In the genomic region with DNA sequence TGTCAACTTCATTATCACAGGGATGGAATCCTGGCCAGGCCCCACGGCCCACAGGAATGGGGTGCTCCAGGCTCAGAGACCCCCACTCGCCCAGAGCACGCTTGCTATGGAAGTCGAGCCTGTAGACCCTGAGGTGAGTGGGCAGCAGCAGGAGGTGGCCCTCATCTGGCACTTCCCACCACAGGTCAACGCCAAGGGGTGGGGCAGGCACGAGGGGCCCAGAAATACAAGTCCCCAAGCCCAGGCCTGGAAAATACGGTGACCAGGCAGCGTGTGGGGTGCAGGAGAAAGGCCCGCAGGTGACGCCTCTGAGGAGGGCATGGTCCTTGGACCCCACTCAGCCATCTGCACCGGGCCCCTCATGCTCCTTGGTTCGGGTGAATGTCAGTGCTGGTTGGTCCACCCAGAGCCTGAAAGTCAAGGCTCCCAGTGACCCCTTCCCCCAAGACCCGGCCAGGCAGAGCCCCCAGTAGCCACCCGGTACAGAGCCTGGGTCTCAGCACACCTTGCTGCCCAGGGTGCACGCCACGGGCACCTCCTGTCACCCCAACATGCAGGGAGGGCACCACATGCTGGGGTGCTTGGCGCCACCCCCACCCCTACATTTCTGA, we compare ENCODE assay signal across 25 cellular contexts. TPM values are rescaled to one million over a fixed set of nuclear protein-coding genes. Genes with fewer than 3 reads are reported as not detected.
DNase-seq lines count a peak whose midpoint lies in the region; ATAC-seq and TF ChIP-seq lines count a peak whose summit lies in the region.
"Had no signal": no experiment of that assay in that cellular context is flagged by ENCODE, and none has a peak within 500 bp of the region (broad histone marks: within the 10 kb centered on the region; RNA-seq: fewer than 3 reads in every experiment).

No MANE protein-coding gene starts in this region.

- no peaks in the 10 kb centered on the region for H3K9me3 Mint-ChIP-seq in stimulated activated effector memory CD8-positive, alpha-beta T cell treated with anti-CD3 and anti-CD28 coated beads, Interleukin-12 subunit alpha, Interleukin-12 subunit beta, amount 100 ng/mL, for 72 hours
- no peaks in the 10 kb centered on the region for H3K9me3 Mint-ChIP-seq in activated CD8-positive, alpha-beta T cell treated with anti-CD3 and anti-CD28 coated beads, Interleukin-2, amount 10 ng/mL, durations not matched to agents 7 days and 5 days (ENCODE audit: insufficient read depth)
- H3K9me3 Mint-ChIP-seq: activated CD8-positive, alpha-beta T cell treated with anti-CD3 and anti-CD28 coated beads for 36 hours; activated naive CD8-positive, alpha-beta T cell treated with anti-CD3 and anti-CD28 coated beads for 36 hours; activated T-helper 2 cell treated with anti-CD3 and anti-CD28 coated beads, Interferon-gamma antibody, Interleukin-2, Interleukin-4, amounts not matched to agents 10 μg/mL and 5 μg/mL and 100 μg/mL, durations not matched to agents 14 hours and 24 hours and 36 hours; CD4-positive, CD25-positive, alpha-beta regulatory T cell; neural crest cell; stimulated activated naive CD8-positive, alpha-beta T cell treated with anti-CD3 and anti-CD28 coated beads, Interleukin-15, amount 100 ng/mL, for 72 hours had no signal

- TF ChIP-seq CTCF in heart right ventricle (IDR thresholded peaks at IDR 0.05) (no peak), mucosa of descending colon (IDR thresholded peaks at IDR 0.05) (no peak)

- H3K4me3 Mint-ChIP-seq in stimulated activated effector memory CD8-positive, alpha-beta T cell treated with anti-CD3 and anti-CD28 coated beads, Interleukin-12 subunit alpha, Interleukin-12 subunit beta, amount 100 ng/mL, for 72 hours: no peak overlapping the region
- H3K4me3 Mint-ChIP-seq in activated CD8-positive, alpha-beta T cell treated with anti-CD3 and anti-CD28 coated beads, Interleukin-2, amount 10 ng/mL, durations not matched to agents 7 days and 5 days: no peak overlapping the region
- H3K4me3 Mint-ChIP-seq: activated CD8-positive, alpha-beta T cell treated with anti-CD3 and anti-CD28 coated beads for 36 hours; activated naive CD8-positive, alpha-beta T cell treated with anti-CD3 and anti-CD28 coated beads for 36 hours; neural crest cell; stimulated activated naive CD8-positive, alpha-beta T cell treated with anti-CD3 and anti-CD28 coated beads, Interleukin-15, amount 100 ng/mL, for 72 hours had no signal

- H3K9me3 ChIP-seq in heart right ventricle: no peaks in the 10 kb centered on the region
- H3K9me3 ChIP-seq in mucosa of descending colon: no peaks in the 10 kb centered on the region
- no peaks in the 10 kb centered on the region for H3K9me3 ChIP-seq in aorta (ENCODE audit: control insufficient read depth, low read length)

- H3K27ac Mint-ChIP-seq in stimulated activated effector memory CD8-positive, alpha-beta T cell treated with anti-CD3 and anti-CD28 coated beads, Interleukin-12 subunit alpha, Interleukin-12 subunit beta, amount 100 ng/mL, for 72 hours: peak overlapping the region; percentile 81
- H3K27ac Mint-ChIP-seq in activated CD8-positive, alpha-beta T cell treated with anti-CD3 and anti-CD28 coated beads, Interleukin-2, amount 10 ng/mL, durations not matched to agents 7 days and 5 days: no peak overlapping the region
- H3K27ac Mint-ChIP-seq: activated CD8-positive, alpha-beta T cell treated with anti-CD3 and anti-CD28 coated beads for 36 hours; activated naive CD8-positive, alpha-beta T cell treated with anti-CD3 and anti-CD28 coated beads for 36 hours; activated T-helper 2 cell treated with anti-CD3 and anti-CD28 coated beads, Interferon-gamma antibody, Interleukin-2, Interleukin-4, amounts not matched to agents 10 μg/mL and 5 μg/mL and 100 μg/mL, durations not matched to agents 14 hours and 24 hours and 36 hours had no signal

- peaks cover 0 to 26% (median 12%) of the 10 kb centered on the region in 9 donors for H3K36me3 ChIP-seq in heart right ventricle
- H3K36me3 ChIP-seq in mucosa of descending colon (ENCODE audit: low read depth): no peaks in the 10 kb centered on the region
- peaks cover 0 to 2% of the 10 kb centered on the region in 2 donors for H3K36me3 ChIP-seq in aorta (ENCODE audit: control insufficient read depth in 1 of 2, insufficient read depth in 2 of 2, low read length in 1 of 2)

- H3K4me3 ChIP-seq in heart right ventricle (peak overlapping the region in 1 of 10 donors; percentile 36), mucosa of descending colon (no peak overlapping the region), aorta (ENCODE audit: low read length in 2 of 2) (no peak overlapping the region)
- H3K4me3 ChIP-seq: GM12878, SK-N-MC had no signal

- CTCF ChIA-PET in activated CD8-positive, alpha-beta T cell treated with anti-CD3 and anti-CD28 coated beads, Interleukin-2, amount 10 ng/mL, durations not matched to agents 7 days and 5 days (lab: Charles Lee): no interaction called here

- intact Hi-C loops in Right ventricle myocardium superior (cut with DNase I) (no loop called here), heart right ventricle (cut with DNase I) (no loop called here), mucosa of descending colon (cut with DNase I, micrococcal nuclease) (no loop called here), aorta (cut with DNase I) (loop anchor here in 1 of 2 donors (10.0 kb wide), 1 partner anchor 209 kb away; no protein-coding TSS in a partner anchor)

- 89% methylated on average over 17 of the region's 17 CpGs for WGBS in heart right ventricle, 2 donors
- 79 to 83% methylated on average over 17 of the region's 17 CpGs for WGBS in aorta, 2 donors

- POLR2A ChIA-PET in activated CD8-positive, alpha-beta T cell treated with anti-CD3 and anti-CD28 coated beads, Interleukin-2, amount 10 ng/mL, durations not matched to agents 7 days and 5 days (lab: Charles Lee): no interaction called here

- H3K4me1 ChIP-seq in heart right ventricle: peaks cover 53 to 97% (median 75%) of the 10 kb centered on the region in 9 donors
- H3K4me1 ChIP-seq in mucosa of descending colon (ENCODE audit: low read depth): peaks cover 29% of the 10 kb centered on the region
- H3K4me1 ChIP-seq in aorta (ENCODE audit: control insufficient read depth in 1 of 2, insufficient read depth in 2 of 2, low read length in 2 of 2): no peaks in the 10 kb centered on the region

- H3K4me1 Mint-ChIP-seq in stimulated activated effector memory CD8-positive, alpha-beta T cell treated with anti-CD3 and anti-CD28 coated beads, Interleukin-12 subunit alpha, Interleukin-12 subunit beta, amount 100 ng/mL, for 72 hours: peaks cover 44% of the 10 kb centered on the region
- H3K4me1 Mint-ChIP-seq in activated CD8-positive, alpha-beta T cell treated with anti-CD3 and anti-CD28 coated beads, Interleukin-2, amount 10 ng/mL, durations not matched to agents 7 days and 5 days (ENCODE audit: low read depth): peaks cover 12% of the 10 kb centered on the region

- H3K27ac ChIP-seq in heart right ventricle (no peak overlapping the region), aorta (ENCODE audit: low read depth in 1 of 2, low read length in 2 of 2) (peak overlapping the region; percentile 93 to 96)
- H3K27ac ChIP-seq: KMS-11, SK-N-MC had no signal

- ATAC-seq in Right ventricle myocardium superior (ENCODE audit: poor library complexity) (no peak), heart right ventricle (no peak), mucosa of descending colon (no peak), aorta (ENCODE audit: low FRiP score) (no peak)
- ATAC-seq in stimulated activated effector memory CD8-positive, alpha-beta T cell treated with anti-CD3 and anti-CD28 coated beads, Interleukin-12 subunit alpha, Interleukin-12 subunit beta, amount 100 ng/mL, for 72 hours: no peak
- ATAC-seq in activated CD8-positive, alpha-beta T cell treated with anti-CD3 and anti-CD28 coated beads, Interleukin-2, amount 10 ng/mL, durations not matched to agents 7 days and 5 days: no peak
- ATAC-seq: activated CD8-positive, alpha-beta T cell treated with anti-CD3 and anti-CD28 coated beads for 36 hours; GM12878; stimulated activated naive CD8-positive, alpha-beta T cell treated with anti-CD3 and anti-CD28 coated beads, Interleukin-15, amount 100 ng/mL, for 72 hours had no signal

- peak; percentile 39 for DNase-seq in Right ventricle myocardium superior
- DNase-seq in heart right ventricle: no peak
- DNase-seq in mucosa of descending colon: peak in 2 of 3 donors; percentile 22 to 42
- DNase-seq in stimulated activated effector memory CD8-positive, alpha-beta T cell treated with anti-CD3 and anti-CD28 coated beads, Interleukin-12 subunit alpha, Interleukin-12 subunit beta, amount 100 ng/mL, for 72 hours (ENCODE audit: low spot score in 2 of 2): no peak
- peak; percentile 38 to 70 for DNase-seq in aorta
- DNase-seq in NOMO-1 treated with dmso at 0.1 percent for 144 hours (lab: John Stamatoyannopoulos, UW; ENCODE audit: unreplicated experiment): no peak
- DNase-seq in activated CD8-positive, alpha-beta T cell treated with anti-CD3 and anti-CD28 coated beads, Interleukin-2, amount 10 ng/mL, durations not matched to agents 7 days and 5 days: no peak
- no peak for DNase-seq in OCI-M1 (lab: John Stamatoyannopoulos, UW)
- DNase-seq: activated CD8-positive, alpha-beta T cell treated with anti-CD3 and anti-CD28 coated beads for 36 hours; activated naive CD8-positive, alpha-beta T cell treated with anti-CD3 and anti-CD28 coated beads for 36 hours; CD4-positive, CD25-positive, alpha-beta regulatory T cell; central memory CD4-positive, alpha-beta T cell; mammary epithelial cell; MM.1S; NCI-H1417 treated with DMSO at 0.1 percent for 48 hours; NCI-H446; NCI-H774; stimulated activated naive CD8-positive, alpha-beta T cell treated with anti-CD3 and anti-CD28 coated beads, Interleukin-15, amount 100 ng/mL, for 72 hours; T-helper 2 cell had no signal

- H3K27me3 Mint-ChIP-seq in activated CD8-positive, alpha-beta T cell treated with anti-CD3 and anti-CD28 coated beads, Interleukin-2, amount 10 ng/mL, durations not matched to agents 7 days and 5 days (ENCODE audit: low read depth): no peaks in the 10 kb centered on the region
- H3K27me3 Mint-ChIP-seq: activated CD8-positive, alpha-beta T cell treated with anti-CD3 and anti-CD28 coated beads for 36 hours; activated naive CD8-positive, alpha-beta T cell treated with anti-CD3 and anti-CD28 coated beads for 36 hours; CD4-positive, CD25-positive, alpha-beta regulatory T cell; stimulated activated naive CD8-positive, alpha-beta T cell treated with anti-CD3 and anti-CD28 coated beads, Interleukin-15, amount 100 ng/mL, for 72 hours had no signal

- no peaks in the 10 kb centered on the region for H3K27me3 ChIP-seq in heart right ventricle
- no peaks in the 10 kb centered on the region for H3K27me3 ChIP-seq in aorta (ENCODE audit: control insufficient read depth in 1 of 2, insufficient read depth in 2 of 2, low read length in 1 of 2)
- H3K27me3 ChIP-seq: dorsolateral prefrontal cortex had no signal

- peaks cover 6% of the 10 kb centered on the region for H3K36me3 Mint-ChIP-seq in stimulated activated effector memory CD8-positive, alpha-beta T cell treated with anti-CD3 and anti-CD28 coated beads, Interleukin-12 subunit alpha, Interleukin-12 subunit beta, amount 100 ng/mL, for 72 hours
- H3K36me3 Mint-ChIP-seq in activated CD8-positive, alpha-beta T cell treated with anti-CD3 and anti-CD28 coated beads, Interleukin-2, amount 10 ng/mL, durations not matched to agents 7 days and 5 days (ENCODE audit: low read depth): no peaks in the 10 kb centered on the region

RNA-seq across cellular contexts. Expression of a gene that starts 2.4 kb away (rescaled TPM):
- total RNA-seq in Right ventricle myocardium superior: 46.1 TPM
- total RNA-seq in heart right ventricle: 10 to 100 TPM; 36.8 to 59.1 (median 45.2) TPM
- 10 to 100 TPM; 25.2 to 57.9 TPM for polyA plus RNA-seq in heart right ventricle
- 100 to 1,000 TPM in 1 of 3 donors, 10 to 100 TPM in 2; 54.9 to 108 (median 61.5) TPM for total RNA-seq in mucosa of descending colon
- 10 to 100 TPM; 51.3 to 65.8 TPM for total RNA-seq in aorta
- polyA plus RNA-seq in aorta: 100 to 1,000 TPM in 1 of 2 donors, 10 to 100 TPM in 1; 32.4 to 104 TPM
- 10 to 100 TPM; 29.3 to 31.6 TPM for total RNA-seq in activated CD8-positive, alpha-beta T cell treated with anti-CD3 and anti-CD28 coated beads, Interleukin-2, amount 10 ng/mL, durations not matched to agents 7 days and 5 days

Comparison
In these comparisons a context has a peak if more than half of its experiments do, and no peak if none do; other contexts are left out.
1. DNase-seq: peak in Right ventricle myocardium superior (single experiment), mucosa of descending colon (2 of 3) and aorta (2 of 2); none in heart right ventricle (0 of 2), stimulated activated effector memory CD8-positive, alpha-beta T cell treated with anti-CD3 and anti-CD28 coated beads, Interleukin-12 subunit alpha, Interleukin-12 subunit beta, amount 100 ng/mL, for 72 hours (0 of 2), NOMO-1 treated with dmso at 0.1 percent for 144 hours (single experiment), activated CD8-positive, alpha-beta T cell treated with anti-CD3 and anti-CD28 coated beads, Interleukin-2, amount 10 ng/mL, durations not matched to agents 7 days and 5 days (single experiment) and OCI-M1 (single experiment).
2. H3K27ac ChIP-seq: peak in aorta (2 of 2); none in heart right ventricle (0 of 10).